Comparison of ENCODE assay signal across 29 cellular contexts in genomic region chr16:17031484-17032268, GRCh38.
"Had no signal": no experiment of that assay in that cellular context is flagged by ENCODE, and none has a peak within 500 bp of the region (broad histone marks: within the 10 kb centered on the region; RNA-seq: fewer than 3 reads in every experiment).

No MANE protein-coding gene starts in this region.

- FAIRE-seq: endothelial cell of umbilical vein, kidney had no signal

- H3K27me3 ChIP-seq: esophagus muscularis mucosa, foreskin keratinocyte, gastroesophageal sphincter, heart left ventricle, neural progenitor cell, thyroid gland, vagina had no signal

- H3K36me3 ChIP-seq: esophagus muscularis mucosa, gastroesophageal sphincter, heart left ventricle, neural progenitor cell, stomach, thyroid gland, vagina had no signal

- H3K4me3 ChIP-seq: esophagus muscularis mucosa, gastroesophageal sphincter, heart left ventricle, hepatocyte, lung, neural progenitor cell, smooth muscle cell, stomach, thyroid gland, vagina had no signal

- H3K9ac ChIP-seq: neural progenitor cell, parathyroid adenoma had no signal

- ATAC-seq: foreskin keratinocyte; gastroesophageal sphincter; heart left ventricle; left lobe of liver; naive thymus-derived CD4-positive, alpha-beta T cell; sciatic nerve had no signal

- H3K36me3 Mint-ChIP-seq: neural progenitor cell had no signal

- H3K27me3 Mint-ChIP-seq: naive thymus-derived CD4-positive, alpha-beta T cell; progenitor cell of endocrine pancreas had no signal

- H3K9me3 Mint-ChIP-seq: nephron had no signal

- DNase-seq: dermis blood vessel endothelial cell; effector memory CD4-positive, alpha-beta T cell; foreskin keratinocyte; heart left ventricle; kidney; mesenchymal stem cell; midbrain; naive thymus-derived CD4-positive, alpha-beta T cell; stimulated activated CD4-positive, alpha-beta T cell treated with anti-CD3 and anti-CD28 coated beads, Interleukin-12 subunit alpha, Interleukin-12 subunit beta, amount 100 ng/mL, for 4 hours; stimulated activated CD4-positive, alpha-beta T cell treated with anti-CD3 and anti-CD28 coated beads, Interleukin-1b, Interleukin-23, amount 100 ng/mL, for 48 hours; stimulated activated CD4-positive, alpha-beta T cell treated with anti-CD3 and anti-CD28 coated beads, Interleukin-4, amount 100 ng/mL, for 1 hour; stimulated activated CD8-positive, alpha-beta memory T cell treated with anti-CD3 and anti-CD28 coated beads, Interleukin-4, amount 100 ng/mL, for 48 hours; stimulated activated naive CD4-positive, alpha-beta T cell treated with Interleukin-2 at 50 U/mL for 16 hours; stomach; thyroid gland; trophoblast cell had no signal

- H3K27ac Mint-ChIP-seq: nephron, neural progenitor cell, progenitor cell of endocrine pancreas had no signal

- H3K4me1 Mint-ChIP-seq: nephron, neural progenitor cell had no signal

- H3K79me2 ChIP-seq: hepatocyte, parathyroid adenoma had no signal

- H3K27ac ChIP-seq: esophagus muscularis mucosa, foreskin keratinocyte, gastroesophageal sphincter, heart left ventricle, hepatocyte, neural progenitor cell, parathyroid adenoma, stomach, thyroid gland, vagina had no signal

- H3K4me1 ChIP-seq: esophagus muscularis mucosa, foreskin keratinocyte, gastroesophageal sphincter, heart left ventricle, neural progenitor cell, parathyroid adenoma, stomach, thyroid gland, vagina had no signal

- H3K4me3 Mint-ChIP-seq: naive thymus-derived CD4-positive, alpha-beta T cell; nephron; neural progenitor cell had no signal

- H3K4me2 ChIP-seq: hepatocyte, neural progenitor cell, smooth muscle cell had no signal
